In the genomic region with DNA sequence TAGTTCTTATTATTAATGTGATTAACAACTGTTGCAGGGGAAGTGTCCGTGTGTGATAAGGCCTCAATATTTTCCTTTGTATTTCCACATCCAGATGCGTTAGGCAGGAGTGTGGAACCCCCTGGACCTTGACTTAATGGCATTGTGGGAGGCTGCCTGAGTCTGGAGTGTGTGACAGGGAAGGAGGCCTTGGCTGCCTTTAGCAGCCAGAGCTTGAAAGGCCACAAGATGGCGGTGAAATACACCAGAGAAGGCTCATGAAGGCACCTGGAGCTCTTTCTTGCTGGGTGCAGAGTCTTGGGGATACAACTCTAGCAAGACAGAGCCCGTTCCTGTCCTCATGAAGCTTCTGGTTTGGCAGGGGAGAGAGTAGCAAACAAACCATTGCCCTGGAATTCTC, we compare ENCODE assay signal across 1 cellular context.
TF ChIP-seq lines count a peak whose summit lies in the region.

No MANE protein-coding gene starts in this region.

TF ChIP-seq in SK-N-SH treated with all-trans-retinoic acid at 6 μM for 48 hours, 23 proteins besides CTCF, POLR2A, EP300 and RAD21 (continued from another document):
- TF ChIP-seq, protein P1, sequence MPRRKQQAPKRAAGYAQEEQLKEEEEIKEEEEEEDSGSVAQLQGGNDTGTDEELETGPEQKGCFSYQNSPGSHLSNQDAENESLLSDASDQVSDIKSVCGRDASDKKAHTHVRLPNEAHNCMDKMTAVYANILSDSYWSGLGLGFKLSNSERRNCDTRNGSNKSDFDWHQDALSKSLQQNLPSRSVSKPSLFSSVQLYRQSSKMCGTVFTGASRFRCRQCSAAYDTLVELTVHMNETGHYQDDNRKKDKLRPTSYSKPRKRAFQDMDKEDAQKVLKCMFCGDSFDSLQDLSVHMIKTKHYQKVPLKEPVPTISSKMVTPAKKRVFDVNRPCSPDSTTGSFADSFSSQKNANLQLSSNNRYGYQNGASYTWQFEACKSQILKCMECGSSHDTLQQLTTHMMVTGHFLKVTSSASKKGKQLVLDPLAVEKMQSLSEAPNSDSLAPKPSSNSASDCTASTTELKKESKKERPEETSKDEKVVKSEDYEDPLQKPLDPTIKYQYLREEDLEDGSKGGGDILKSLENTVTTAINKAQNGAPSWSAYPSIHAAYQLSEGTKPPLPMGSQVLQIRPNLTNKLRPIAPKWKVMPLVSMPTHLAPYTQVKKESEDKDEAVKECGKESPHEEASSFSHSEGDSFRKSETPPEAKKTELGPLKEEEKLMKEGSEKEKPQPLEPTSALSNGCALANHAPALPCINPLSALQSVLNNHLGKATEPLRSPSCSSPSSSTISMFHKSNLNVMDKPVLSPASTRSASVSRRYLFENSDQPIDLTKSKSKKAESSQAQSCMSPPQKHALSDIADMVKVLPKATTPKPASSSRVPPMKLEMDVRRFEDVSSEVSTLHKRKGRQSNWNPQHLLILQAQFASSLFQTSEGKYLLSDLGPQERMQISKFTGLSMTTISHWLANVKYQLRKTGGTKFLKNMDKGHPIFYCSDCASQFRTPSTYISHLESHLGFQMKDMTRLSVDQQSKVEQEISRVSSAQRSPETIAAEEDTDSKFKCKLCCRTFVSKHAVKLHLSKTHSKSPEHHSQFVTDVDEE (CRISPR knock-in tag; IDR thresholded peaks at IDR 0.05): no peak
- TF ChIP-seq ZFP30 (CRISPR knock-in tag; IDR thresholded peaks at IDR 0.05): no peak
- TF ChIP-seq ZNF8 (CRISPR knock-in tag; IDR thresholded peaks at IDR 0.05): no peak
- no peak for TF ChIP-seq ARNTL (CRISPR knock-in tag; IDR thresholded peaks at IDR 0.05; ENCODE audit: borderline replicate concordance, low read depth)
- TF ChIP-seq RARB (CRISPR knock-in tag; IDR thresholded peaks at IDR 0.05): no peak
- TF ChIP-seq BACH2 (CRISPR knock-in tag; IDR thresholded peaks at IDR 0.05; ENCODE audit: borderline replicate concordance): no peak
- TF ChIP-seq ZC3H10 (CRISPR knock-in tag; IDR thresholded peaks at IDR 0.05): no peak
- TF ChIP-seq ZNF70 (CRISPR knock-in tag; IDR thresholded peaks at IDR 0.05): no peak
- no peak for TF ChIP-seq GLIS3 (CRISPR knock-in tag; IDR thresholded peaks at IDR 0.05)
- no peak for TF ChIP-seq ZFP3 (CRISPR knock-in tag; IDR thresholded peaks at IDR 0.05)
- TF ChIP-seq ZNF565 (CRISPR knock-in tag; conservative IDR thresholded peaks at IDR 0.05; ENCODE audit: low read depth): no peak
- no peak for TF ChIP-seq OSR1 (CRISPR knock-in tag; IDR thresholded peaks at IDR 0.05)
- TF ChIP-seq, protein P2, sequence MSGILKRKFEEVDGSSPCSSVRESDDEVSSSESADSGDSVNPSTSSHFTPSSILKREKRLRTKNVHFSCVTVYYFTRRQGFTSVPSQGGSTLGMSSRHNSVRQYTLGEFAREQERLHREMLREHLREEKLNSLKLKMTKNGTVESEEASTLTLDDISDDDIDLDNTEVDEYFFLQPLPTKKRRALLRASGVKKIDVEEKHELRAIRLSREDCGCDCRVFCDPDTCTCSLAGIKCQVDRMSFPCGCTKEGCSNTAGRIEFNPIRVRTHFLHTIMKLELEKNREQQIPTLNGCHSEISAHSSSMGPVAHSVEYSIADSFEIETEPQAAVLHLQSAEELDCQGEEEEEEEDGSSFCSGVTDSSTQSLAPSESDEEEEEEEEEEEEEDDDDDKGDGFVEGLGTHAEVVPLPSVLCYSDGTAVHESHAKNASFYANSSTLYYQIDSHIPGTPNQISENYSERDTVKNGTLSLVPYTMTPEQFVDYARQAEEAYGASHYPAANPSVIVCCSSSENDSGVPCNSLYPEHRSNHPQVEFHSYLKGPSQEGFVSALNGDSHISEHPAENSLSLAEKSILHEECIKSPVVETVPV (CRISPR knock-in tag; IDR thresholded peaks at IDR 0.05): no peak
